15 cellular contexts compared by ENCODE assay signal in the genomic region with DNA sequence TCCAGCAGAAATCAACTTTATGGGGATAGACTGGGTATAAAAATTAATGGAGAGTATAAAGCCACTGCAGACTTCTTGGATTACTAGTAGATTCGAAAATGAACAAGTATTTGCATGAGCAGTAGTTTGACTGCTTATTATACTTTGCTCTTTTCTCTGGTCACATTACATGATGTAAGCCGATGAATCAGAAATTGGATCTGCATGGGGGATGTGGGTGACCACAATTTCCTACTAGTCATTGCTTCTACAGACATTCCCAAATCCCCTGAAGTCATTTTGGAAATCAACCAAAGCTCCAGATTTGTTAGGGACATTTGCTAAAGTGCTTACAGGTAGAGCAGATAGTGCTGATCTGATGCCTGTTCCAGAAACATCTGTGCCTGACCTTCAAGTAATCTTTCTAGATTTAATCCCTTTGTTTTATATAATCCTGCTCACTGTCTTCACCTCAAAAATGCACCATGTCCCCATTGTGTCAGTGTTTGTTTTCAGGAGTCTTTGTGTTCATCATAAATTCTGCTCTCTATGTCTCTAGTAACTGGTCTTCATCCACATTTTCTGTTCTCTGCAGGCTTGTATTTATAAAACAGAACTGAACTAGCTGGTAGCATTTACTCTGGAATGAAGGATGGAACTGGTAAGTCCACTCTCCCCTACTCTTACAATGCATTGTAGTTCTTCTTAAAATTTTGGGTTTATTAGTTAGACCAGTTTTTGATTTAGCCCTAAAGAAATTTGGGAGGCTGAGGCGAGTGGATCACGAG.
DNase-seq lines count a peak whose midpoint lies in the region; ATAC-seq, FAIRE-seq and TF ChIP-seq lines count a peak whose summit lies in the region.
"Had no signal": no experiment of that assay in that cellular context is flagged by ENCODE, and none has a peak within 500 bp of the region (broad histone marks: within the 10 kb centered on the region; RNA-seq: fewer than 3 reads in every experiment).

No MANE protein-coding gene starts in this region.

- no peaks in the 10 kb centered on the region for H4K20me1 ChIP-seq in mammary epithelial cell (ENCODE audit: insufficient read depth, low read length)

- dilution Hi-C loops in mammary epithelial cell (cut with HindIII; ENCODE audit: low sequenced_read_pairs): no loop called here

- H3K27me3 ChIP-seq in mammary epithelial cell (ENCODE audit: insufficient read depth, low read length) (no peaks in the 10 kb centered on the region), kidney epithelial cell (ENCODE audit: control insufficient read depth, insufficient read depth, low read length) (no peaks in the 10 kb centered on the region), vagina (no peaks in the 10 kb centered on the region)
- H3K27me3 ChIP-seq: adrenal gland, left lung, ovary had no signal

- H3K9ac ChIP-seq in mammary epithelial cell (ENCODE audit: insufficient read depth, low read length): no peak overlapping the region

- H3K4me2 ChIP-seq in mammary epithelial cell (ENCODE audit: insufficient read depth, low read depth, low read length): peak overlapping the region; percentile 51

- no peaks in the 10 kb centered on the region for H3K79me2 ChIP-seq in mammary epithelial cell (ENCODE audit: insufficient read depth, low read length)

- no peak for TF ChIP-seq POLR2A in vagina (IDR thresholded peaks at IDR 0.05)
- no peak for TF ChIP-seq POLR2A in GM12891 (IDR thresholded peaks at IDR 0.05; ENCODE audit: low read depth, low read length)

- no peaks in the 10 kb centered on the region for H3K36me3 ChIP-seq in mammary epithelial cell (ENCODE audit: insufficient read depth, low read length)
- no peaks in the 10 kb centered on the region for H3K36me3 ChIP-seq in kidney epithelial cell (ENCODE audit: control insufficient read depth, insufficient read depth, low read length)
- no peaks in the 10 kb centered on the region for H3K36me3 ChIP-seq in vagina
- H3K36me3 ChIP-seq: adrenal gland, left lung, ovary had no signal

- peak; percentile 95 for DNase-seq in AG10803 (ENCODE audit: low read depth)
- peak; percentile 12 to 23 for DNase-seq in Kasumi-1 (lab: John Stamatoyannopoulos, UW)
- DNase-seq in mammary epithelial cell: peak; percentile 94
- DNase-seq in kidney epithelial cell (ENCODE audit: low read depth): peak; percentile 75
- DNase-seq in SHP77 treated with DMSO at 0.1 percent for 48 hours (lab: John Stamatoyannopoulos, UW): no peak
- no peak for DNase-seq in vagina (ENCODE audit: extremely low spot score in 2 of 2)
- DNase-seq in GM12891 (ENCODE audit: insufficient read length, low spot score): no peak
- DNase-seq: adrenal gland; CD4-positive, CD25-positive, alpha-beta regulatory T cell; NCI-H1105; NCI-H82; ovary; stimulated activated CD4-positive, alpha-beta T cell treated with anti-CD3 and anti-CD28 coated beads, Interleukin-4, amount 100 ng/mL, for 4 hours had no signal

- 41% methylated on average over 4 of the region's 4 CpGs for WGBS in mammary epithelial cell (ENCODE audit: low coverage, missing lambda C conversion rate)

- H2AFZ ChIP-seq in mammary epithelial cell (ENCODE audit: low read depth, low read length): no peak overlapping the region

- CTCF ChIA-PET in mammary epithelial cell (lab: Charles Lee; ENCODE audit: low non-redundant PET): interaction anchor here (0.6 kb wide), 1 partner anchor 170 kb away, joined by 3 read pairs; no protein-coding TSS in a partner anchor

- no peak for ATAC-seq in HG02852 (IDR thresholded peaks at IDR 0.05; ENCODE audit: unreplicated experiment)
- ATAC-seq: left lung had no signal

- no TSS peak for BruUV-seq in mammary epithelial cell (replicated peaks; lab: Mats Ljungman, UMichigan)

- intact Hi-C loops in mammary epithelial cell (cut with micrococcal nuclease): loop anchor here (10.0 kb wide), 1 partner anchor 138 kb away; no protein-coding TSS in a partner anchor
- intact Hi-C loops in vagina (cut with DNase I): no loop called here

- TF ChIP-seq CTCF in AG10803 (conservative IDR thresholded peaks at IDR 0.05; ENCODE audit: low read length) (no peak), mammary epithelial cell (conservative IDR thresholded peaks at IDR 0.05 in 1 of 2, IDR thresholded peaks at IDR 0.05 in 1 of 2; ENCODE audit: extremely low read depth in 1 of 2, insufficient read depth in 1 of 2, low read depth in 1 of 2, low read length in 2 of 2) (no peak), kidney epithelial cell (IDR thresholded peaks at IDR 0.05; ENCODE audit: insufficient read depth, low read length, poor library complexity, severe bottlenecking) (no peak), vagina (IDR thresholded peaks at IDR 0.05) (no peak)

- H3K4me3 ChIP-seq in AG10803 (ENCODE audit: low read length) (no peak overlapping the region), mammary epithelial cell (replicated peaks in 1 of 3; ENCODE audit: insufficient read depth in 1 of 3, low read depth in 2 of 3, low read length in 3 of 3) (no peak overlapping the region), kidney epithelial cell (ENCODE audit: low read depth, low read length) (no peak overlapping the region), vagina (no peak overlapping the region)
- H3K4me3 ChIP-seq: adrenal gland, left lung, ovary had no signal

- H3K4me1 ChIP-seq in mammary epithelial cell (ENCODE audit: insufficient read depth, low read length) (peaks cover 7% of the 10 kb centered on the region), vagina (no peaks in the 10 kb centered on the region)
- H3K4me1 ChIP-seq: adrenal gland, left lung had no signal

- peak overlapping the region; percentile 19 for H3K27ac ChIP-seq in mammary epithelial cell (ENCODE audit: insufficient read depth, low read depth, low read length)
- H3K27ac ChIP-seq in vagina: no peak overlapping the region
- H3K27ac ChIP-seq: adrenal gland, left lung, ovary had no signal

- no peak for FAIRE-seq in GM12891 (lab: Jason Lieb, UNC)

- H3K9me3 ChIP-seq in mammary epithelial cell (replicated peaks; ENCODE audit: insufficient read depth, low read length): peaks cover 6% of the 10 kb centered on the region
- no peaks in the 10 kb centered on the region for H3K9me3 ChIP-seq in vagina
- H3K9me3 ChIP-seq: adrenal gland, left lung, ovary had no signal

- in situ Hi-C loops in mammary epithelial cell (cut with MboI; ENCODE audit: low sequenced_read_pairs in 2 of 2): no loop called here

TF ChIP-seq in GM12891, 5 proteins besides CTCF, POLR2A, EP300 and RAD21:
- TF ChIP-seq POLR2AphosphoS5 (IDR thresholded peaks at IDR 0.05; ENCODE audit: low read depth, low read length): no peak
- no peak for TF ChIP-seq TAF1 (IDR thresholded peaks at IDR 0.05; ENCODE audit: low read depth, low read length)
- no peak for TF ChIP-seq PAX5 (IDR thresholded peaks at IDR 0.05; ENCODE audit: insufficient read depth, low read length, severe bottlenecking)
- TF ChIP-seq POU2F2 (IDR thresholded peaks at IDR 0.05; ENCODE audit: low read depth, low read length): no peak
- no peak for TF ChIP-seq SPI1 (IDR thresholded peaks at IDR 0.05; ENCODE audit: low read depth, low read length)

Comparison
In these comparisons a context has a peak if more than half of its experiments do, and no peak if none do; other contexts are left out.
1. DNase-seq: peak in AG10803 (single experiment), Kasumi-1 (2 of 2), mammary epithelial cell (single experiment) and kidney epithelial cell (single experiment); none in SHP77 treated with DMSO at 0.1 percent for 48 hours (single experiment), vagina (0 of 2) and GM12891 (single experiment).